1 cellular context compared by ENCODE assay signal in the genomic region with DNA sequence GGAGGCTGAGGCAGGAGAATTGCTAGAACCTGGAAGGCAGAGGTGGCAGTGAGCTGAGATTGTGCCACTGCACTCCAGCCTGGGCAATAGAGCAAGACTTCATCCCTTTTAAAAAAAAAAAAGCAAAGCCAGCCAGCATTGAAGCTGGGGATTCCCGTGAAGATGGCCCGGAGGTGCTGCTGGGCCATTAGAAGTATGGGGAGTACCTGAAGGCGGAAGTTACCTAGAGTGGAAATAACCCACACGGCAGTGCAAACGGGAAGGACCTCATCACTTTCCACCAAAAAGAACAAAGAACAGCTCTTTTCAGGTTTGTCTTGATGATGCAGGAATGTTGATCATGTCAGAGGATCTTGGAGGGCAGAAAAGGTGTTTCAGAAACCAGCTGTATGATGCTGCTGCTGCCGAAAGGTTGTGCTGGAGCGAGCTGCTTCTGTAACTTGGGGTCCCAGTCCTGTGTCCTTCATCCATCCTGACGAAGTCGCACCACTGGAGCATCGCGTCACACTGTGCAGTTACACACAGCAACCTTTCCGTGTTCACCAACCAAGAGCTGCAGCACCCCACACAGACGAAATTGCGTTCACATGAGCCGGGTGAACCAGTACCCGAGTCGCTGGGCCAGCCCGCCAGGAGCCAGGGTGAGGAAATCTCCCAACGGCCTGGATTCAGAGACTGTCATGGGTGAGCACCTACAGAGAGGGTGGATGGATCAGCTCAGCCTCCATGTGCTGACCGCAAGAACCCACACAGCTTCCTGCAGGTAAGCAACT.
TF ChIP-seq lines count a peak whose summit lies in the region.

No MANE protein-coding gene starts in this region.

TF ChIP-seq in HepG2, 621 proteins besides CTCF, POLR2A, EP300 and RAD21 (continued from another document):
- TF ChIP-seq, protein P1, sequence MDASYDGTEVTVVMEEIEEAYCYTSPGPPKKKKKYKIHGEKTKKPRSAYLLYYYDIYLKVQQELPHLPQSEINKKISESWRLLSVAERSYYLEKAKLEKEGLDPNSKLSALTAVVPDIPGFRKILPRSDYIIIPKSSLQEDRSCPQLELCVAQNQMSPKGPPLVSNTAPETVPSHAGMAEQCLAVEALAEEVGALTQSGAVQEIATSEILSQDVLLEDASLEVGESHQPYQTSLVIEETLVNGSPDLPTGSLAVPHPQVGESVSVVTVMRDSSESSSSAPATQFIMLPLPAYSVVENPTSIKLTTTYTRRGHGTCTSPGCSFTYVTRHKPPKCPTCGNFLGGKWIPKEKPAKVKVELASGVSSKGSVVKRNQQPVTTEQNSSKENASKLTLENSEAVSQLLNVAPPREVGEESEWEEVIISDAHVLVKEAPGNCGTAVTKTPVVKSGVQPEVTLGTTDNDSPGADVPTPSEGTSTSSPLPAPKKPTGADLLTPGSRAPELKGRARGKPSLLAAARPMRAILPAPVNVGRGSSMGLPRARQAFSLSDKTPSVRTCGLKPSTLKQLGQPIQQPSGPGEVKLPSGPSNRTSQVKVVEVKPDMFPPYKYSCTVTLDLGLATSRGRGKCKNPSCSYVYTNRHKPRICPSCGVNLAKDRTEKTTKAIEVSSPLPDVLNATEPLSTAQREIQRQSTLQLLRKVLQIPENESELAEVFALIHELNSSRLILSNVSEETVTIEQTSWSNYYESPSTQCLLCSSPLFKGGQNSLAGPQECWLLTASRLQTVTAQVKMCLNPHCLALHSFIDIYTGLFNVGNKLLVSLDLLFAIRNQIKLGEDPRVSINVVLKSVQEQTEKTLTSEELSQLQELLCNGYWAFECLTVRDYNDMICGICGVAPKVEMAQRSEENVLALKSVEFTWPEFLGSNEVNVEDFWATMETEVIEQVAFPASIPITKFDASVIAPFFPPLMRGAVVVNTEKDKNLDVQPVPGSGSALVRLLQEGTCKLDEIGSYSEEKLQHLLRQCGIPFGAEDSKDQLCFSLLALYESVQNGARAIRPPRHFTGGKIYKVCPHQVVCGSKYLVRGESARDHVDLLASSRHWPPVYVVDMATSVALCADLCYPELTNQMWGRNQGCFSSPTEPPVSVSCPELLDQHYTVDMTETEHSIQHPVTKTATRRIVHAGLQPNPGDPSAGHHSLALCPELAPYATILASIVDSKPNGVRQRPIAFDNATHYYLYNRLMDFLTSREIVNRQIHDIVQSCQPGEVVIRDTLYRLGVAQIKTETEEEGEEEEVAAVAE (CRISPR knock-in tag; IDR thresholded peaks at IDR 0.05; ENCODE audit: borderline replicate concordance): no peak
- TF ChIP-seq RBFOX2 (IDR thresholded peaks at IDR 0.05; ENCODE audit: low read depth, low read length) (peak; percentile 30; the same call in 1 of the 2 replicates), ZNF776 (CRISPR knock-in tag; IDR thresholded peaks at IDR 0.05) (no peak), AGO2 (optimal IDR thresholded peaks at IDR 0.05; ENCODE audit: low read depth, low read length) (peak; percentile 80)
